ENCODE assay signal across 8 cellular contexts in genomic region chr2:10329880-10330699, GRCh38. TPM values are rescaled to one million over a fixed set of nuclear protein-coding genes. Genes with fewer than 3 reads are reported as not detected.
A peak's percentile ranks its signal among the peaks of the same experiment; 100 is the strongest.
DNase-seq lines count a peak whose midpoint lies in the region; ATAC-seq and TF ChIP-seq lines count a peak whose summit lies in the region.

No MANE protein-coding gene starts in this region.

- H2BK12ac ChIP-seq in neuronal stem cell (ENCODE audit: low read length) = no peak overlapping the region

- H3K79me1 ChIP-seq in neuronal stem cell (ENCODE audit: low read depth, low read length) = no peaks in the 10 kb centered on the region

- TF ChIP-seq EP300 in gastroesophageal sphincter (IDR thresholded peaks at IDR 0.05) = no peak

- H3K27me3 ChIP-seq in neuronal stem cell (ENCODE audit: control insufficient read depth in 3 of 3, insufficient read depth in 3 of 3, low read depth in 1 of 3, low read length in 3 of 3) (no peaks in the 10 kb centered on the region), gastroesophageal sphincter (no peaks in the 10 kb centered on the region)

- H3K9me3 Mint-ChIP-seq in central memory CD8-positive, alpha-beta T cell = no peaks in the 10 kb centered on the region

- no CpG with 5 or more reads among the region's 21 CpGs for WGBS in neuronal stem cell (ENCODE audit: extremely low coverage in 2 of 2, insufficient read length in 2 of 2, insufficient replicate concordance in 1 of 2), 2 donors
- WGBS in gastroesophageal sphincter (ENCODE audit: low coverage in 1 of 2), 2 donors = 68 to 80% methylated on average over 1 to 15 of the region's 21 CpGs

- H3K4me1 Mint-ChIP-seq in central memory CD8-positive, alpha-beta T cell = peaks cover 84% of the 10 kb centered on the region

- H3K27me3 Mint-ChIP-seq in central memory CD8-positive, alpha-beta T cell = no peaks in the 10 kb centered on the region

- peak overlapping the region; percentile 20 for H2AK5ac ChIP-seq in neuronal stem cell (ENCODE audit: low read depth, low read length)

- H3K9me3 ChIP-seq in neuronal stem cell (replicated peaks in 1 of 2; ENCODE audit: control insufficient read depth in 2 of 2, insufficient read depth in 1 of 2, low read depth in 1 of 2, low read length in 2 of 2) (peaks cover 0 to 4% of the 10 kb centered on the region in 2 donors), gastroesophageal sphincter (peaks cover 0 to 4% (median 0%) of the 10 kb centered on the region in 3 donors)

- H3K4me2 ChIP-seq in neuronal stem cell (ENCODE audit: insufficient read depth, low read length, poor library complexity, severe bottlenecking) = no peak overlapping the region

- TF ChIP-seq CTCF in gastroesophageal sphincter (IDR thresholded peaks at IDR 0.05) = no peak

- TF ChIP-seq POLR2A in gastroesophageal sphincter (IDR thresholded peaks at IDR 0.05) = no peak

- peak; percentile 35 for ATAC-seq in central memory CD8-positive, alpha-beta T cell (replicated peaks; ENCODE audit: extremely low read depth, poor library complexity, severe bottlenecking)
- ATAC-seq in gastroesophageal sphincter (no peak), GM21737 (IDR thresholded peaks at IDR 0.05; ENCODE audit: unreplicated experiment) (no peak)

- no peak overlapping the region for H3K4ac ChIP-seq in neuronal stem cell (ENCODE audit: low read length)

- H3K14ac ChIP-seq in neuronal stem cell (ENCODE audit: low read length) = no peak overlapping the region

- H3K36me3 ChIP-seq in neuronal stem cell (replicated peaks in 1 of 2; ENCODE audit: control insufficient read depth in 2 of 2, insufficient read depth in 2 of 2, low read length in 2 of 2) (no peaks in the 10 kb centered on the region), gastroesophageal sphincter (peaks cover 0 to under 1% of the 10 kb centered on the region in 2 donors)

- in situ Hi-C loops in Caki2 (cut with HindIII; ENCODE audit: low pct_unique_long_range_greater_than_20kb, low sequenced_read_pairs) = no loop called here

- H3K27ac ChIP-seq in neuronal stem cell (replicated peaks; ENCODE audit: low read length) (no peak overlapping the region), gastroesophageal sphincter (peak overlapping the region in 1 of 4 donors; percentile 17)

- H3K23ac ChIP-seq in neuronal stem cell (ENCODE audit: low read depth, low read length, poor library complexity) = no peak overlapping the region

- no peak overlapping the region for H2BK15ac ChIP-seq in neuronal stem cell (ENCODE audit: low read length)

- H2AFZ ChIP-seq in neuronal stem cell (ENCODE audit: low read length) = peak overlapping the region; percentile 68

- H3K9ac ChIP-seq in neuronal stem cell (ENCODE audit: low read depth, low read length, poor library complexity) = no peak overlapping the region

- H3K18ac ChIP-seq in neuronal stem cell (ENCODE audit: low read length) = peak overlapping the region; percentile 79

- peak; percentile 80 for DNase-seq in Caki2 (ENCODE audit: low read depth)
- DNase-seq in RPMI7951 (ENCODE audit: low read depth) = peak; percentile 67
- DNase-seq in central memory CD8-positive, alpha-beta T cell (ENCODE audit: low spot score in 2 of 2) = no peak
- DNase-seq in neuronal stem cell (ENCODE audit: low spot score) = no peak
- no peak for DNase-seq in NCI-H82 (lab: John Stamatoyannopoulos, UW)
- DNase-seq in COLO829 (ENCODE audit: low spot score) = no peak

- peaks cover 14% of the 10 kb centered on the region for H3K36me3 Mint-ChIP-seq in central memory CD8-positive, alpha-beta T cell (ENCODE audit: insufficient read depth)

- H2BK120ac ChIP-seq in neuronal stem cell (ENCODE audit: low read depth, low read length) = no peak overlapping the region

- peak overlapping the region; percentile 98 for H3K4me3 Mint-ChIP-seq in central memory CD8-positive, alpha-beta T cell

- peak overlapping the region; percentile 99 for H3K27ac Mint-ChIP-seq in central memory CD8-positive, alpha-beta T cell (ENCODE audit: low read depth)

- no peak overlapping the region for H4K8ac ChIP-seq in neuronal stem cell (ENCODE audit: low read depth, low read length)

- no peak overlapping the region for H2BK5ac ChIP-seq in neuronal stem cell (ENCODE audit: low read length)

- no peak overlapping the region for H4K91ac ChIP-seq in neuronal stem cell (ENCODE audit: low read depth, low read length, poor library complexity)

- H3K4me1 ChIP-seq in neuronal stem cell (ENCODE audit: control insufficient read depth in 2 of 2, insufficient read depth in 1 of 2, low read depth in 1 of 2, low read length in 2 of 2) (peaks cover 34 to 42% of the 10 kb centered on the region in 2 donors), gastroesophageal sphincter (peaks cover 0 to 53% (median 17%) of the 10 kb centered on the region in 3 donors)

- H3K4me3 ChIP-seq in neuronal stem cell (ENCODE audit: low read length in 2 of 2) (no peak overlapping the region), gastroesophageal sphincter (no peak overlapping the region)

RNA-seq across cellular contexts. Expression of gene HPCAL1, which starts 27.4 kb away (rescaled TPM):
- total RNA-seq in Caki2 (2014; rRNA removed; shearing (Covaris generic); ENCODE audit: low replicate concordance) = 92.0 and 165 TPM in 2 replicates
- total RNA-seq in RPMI7951 (2014; rRNA removed; shearing (Covaris generic)) = 273 and 343 TPM in 2 replicates
- 10.7 TPM for polyA plus RNA-seq in neuronal stem cell (2013, experiment 1 of 2)
- 9.6 TPM for polyA plus RNA-seq in neuronal stem cell (2013, experiment 2 of 2)
- total RNA-seq in gastroesophageal sphincter = 10 to 100 TPM; 17.0 to 42.1 (median 29.8) TPM

Comparison
In these comparisons a context has a peak if more than half of its experiments do, and no peak if none do; other contexts are left out.
1. DNase-seq: peak in Caki2 (single experiment) and RPMI7951 (single experiment); none in central memory CD8-positive, alpha-beta T cell (0 of 2), neuronal stem cell (single experiment), NCI-H82 (single experiment) and COLO829 (single experiment).